Comparison of ENCODE assay signal across 1 cellular context in the genomic region with DNA sequence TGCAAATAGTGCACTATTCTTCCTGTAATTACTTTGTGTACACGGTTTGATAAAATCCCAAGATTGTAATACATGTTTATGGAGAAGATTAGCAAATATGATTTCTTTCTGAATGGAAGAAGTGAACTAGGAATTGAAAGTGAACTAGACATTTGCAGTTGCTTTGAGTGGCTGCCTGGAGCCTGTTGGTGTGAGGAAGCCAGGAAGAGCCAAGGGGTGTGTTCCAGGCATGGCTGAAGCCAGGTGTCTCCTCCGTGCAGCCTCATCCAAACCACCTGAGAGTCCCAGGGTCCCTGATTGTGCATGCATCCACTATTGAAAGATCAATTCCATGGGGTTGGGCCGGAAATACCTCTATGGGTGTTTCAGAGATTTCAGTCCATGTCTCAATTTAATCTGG.
TF ChIP-seq lines count a peak whose summit lies in the region.

No MANE protein-coding gene starts in this region.

TF ChIP-seq in HepG2, 621 proteins besides CTCF, POLR2A, EP300 and RAD21 (continued from another document):
- TF ChIP-seq, protein P1, sequence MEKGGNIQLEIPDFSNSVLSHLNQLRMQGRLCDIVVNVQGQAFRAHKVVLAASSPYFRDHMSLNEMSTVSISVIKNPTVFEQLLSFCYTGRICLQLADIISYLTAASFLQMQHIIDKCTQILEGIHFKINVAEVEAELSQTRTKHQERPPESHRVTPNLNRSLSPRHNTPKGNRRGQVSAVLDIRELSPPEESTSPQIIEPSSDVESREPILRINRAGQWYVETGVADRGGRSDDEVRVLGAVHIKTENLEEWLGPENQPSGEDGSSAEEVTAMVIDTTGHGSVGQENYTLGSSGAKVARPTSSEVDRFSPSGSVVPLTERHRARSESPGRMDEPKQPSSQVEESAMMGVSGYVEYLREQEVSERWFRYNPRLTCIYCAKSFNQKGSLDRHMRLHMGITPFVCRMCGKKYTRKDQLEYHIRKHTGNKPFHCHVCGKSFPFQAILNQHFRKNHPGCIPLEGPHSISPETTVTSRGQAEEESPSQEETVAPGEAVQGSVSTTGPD (CRISPR knock-in tag; IDR thresholded peaks at IDR 0.05) = no peak
- TF ChIP-seq ZFP82 (CRISPR knock-in tag; IDR thresholded peaks at IDR 0.05; ENCODE audit: borderline replicate concordance) (no peak), SOX13 (IDR thresholded peaks at IDR 0.05) (no peak), SOX13 (CRISPR knock-in tag; conservative IDR thresholded peaks at IDR 0.05 in 1 of 2, IDR thresholded peaks at IDR 0.05 in 1 of 2) (no peak), NR2F1 (CRISPR knock-in tag; IDR thresholded peaks at IDR 0.05) (no peak), ZNF326 (CRISPR knock-in tag; IDR thresholded peaks at IDR 0.05; ENCODE audit: borderline replicate concordance) (no peak), RELA (CRISPR knock-in tag; IDR thresholded peaks at IDR 0.05) (no peak), CBFB (CRISPR knock-in tag; IDR thresholded peaks at IDR 0.05) (no peak), YEATS4 (CRISPR knock-in tag; IDR thresholded peaks at IDR 0.05; ENCODE audit: borderline replicate concordance) (no peak), MYNN (CRISPR knock-in tag; IDR thresholded peaks at IDR 0.05; ENCODE audit: low read depth) (no peak), ZNF510 (CRISPR knock-in tag; IDR thresholded peaks at IDR 0.05; ENCODE audit: low read depth) (no peak), SUZ12 (IDR thresholded peaks at IDR 0.05; ENCODE audit: low read depth, low read length) (no peak), BRD4 (CRISPR knock-in tag; IDR thresholded peaks at IDR 0.05) (no peak)
- TF ChIP-seq, protein P2, sequence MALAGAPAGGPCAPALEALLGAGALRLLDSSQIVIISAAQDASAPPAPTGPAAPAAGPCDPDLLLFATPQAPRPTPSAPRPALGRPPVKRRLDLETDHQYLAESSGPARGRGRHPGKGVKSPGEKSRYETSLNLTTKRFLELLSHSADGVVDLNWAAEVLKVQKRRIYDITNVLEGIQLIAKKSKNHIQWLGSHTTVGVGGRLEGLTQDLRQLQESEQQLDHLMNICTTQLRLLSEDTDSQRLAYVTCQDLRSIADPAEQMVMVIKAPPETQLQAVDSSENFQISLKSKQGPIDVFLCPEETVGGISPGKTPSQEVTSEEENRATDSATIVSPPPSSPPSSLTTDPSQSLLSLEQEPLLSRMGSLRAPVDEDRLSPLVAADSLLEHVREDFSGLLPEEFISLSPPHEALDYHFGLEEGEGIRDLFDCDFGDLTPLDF (CRISPR knock-in tag; IDR thresholded peaks at IDR 0.05) = no peak
